ENCODE assay signal across 9 cellular contexts in the genomic region with DNA sequence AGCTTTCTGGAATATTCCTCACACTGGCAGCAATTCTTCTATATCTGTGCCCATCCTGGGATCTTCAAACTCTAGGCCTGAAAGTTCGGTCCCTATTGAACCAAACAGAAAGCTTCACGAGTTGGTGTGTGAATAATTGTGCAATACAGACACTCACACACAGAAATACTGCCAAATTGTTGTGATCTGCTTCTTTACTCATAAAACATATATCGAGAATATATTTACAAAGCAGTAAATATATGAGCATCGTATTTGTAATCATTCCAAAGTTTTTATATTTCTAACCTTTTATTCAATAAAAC. TPM values are rescaled to one million over a fixed set of nuclear protein-coding genes. Genes with fewer than 3 reads are reported as not detected.
DNase-seq lines count a peak whose midpoint lies in the region; ATAC-seq, FAIRE-seq and TF ChIP-seq lines count a peak whose summit lies in the region.
"Had no signal": no experiment of that assay in that cellular context is flagged by ENCODE, and none has a peak within 500 bp of the region (broad histone marks: within the 10 kb centered on the region; RNA-seq: fewer than 3 reads in every experiment).

No MANE protein-coding gene starts in this region.

- H4K8ac ChIP-seq in IMR-90 (ENCODE audit: low read depth in 2 of 2, low read length in 2 of 2) = no peak overlapping the region

- CTCF ChIA-PET in A549 (lab: Yijun Ruan, JAX) (interaction anchor here (0.8 to 1.0 kb wide), 2 partner anchors 13 to 207 kb away, joined by 3 to 4 read pairs; no protein-coding TSS in a partner anchor), IMR-90 (lab: Yijun Ruan, JAX) (interaction anchor here (1.0 kb wide), 1 partner anchor 258 kb away, joined by 3 read pairs; no protein-coding TSS in a partner anchor)

- H3K56ac ChIP-seq in IMR-90 (ENCODE audit: extremely low read depth, insufficient read depth, low read length) = no peak overlapping the region

- no peaks in the 10 kb centered on the region for H4K20me1 ChIP-seq in IMR-90 (ENCODE audit: insufficient read depth, low read length)

- no peak overlapping the region for H2BK20ac ChIP-seq in IMR-90 (ENCODE audit: low read depth, low read length)

- H2AK5ac ChIP-seq in IMR-90 (ENCODE audit: low read depth, low read length) = no peak overlapping the region

- H3K4me3 ChIP-seq in A549 (no peak overlapping the region), IMR-90 (ENCODE audit: insufficient read depth, low read depth, low read length) (no peak overlapping the region)

- TF ChIP-seq CTCF in A549 (IDR thresholded peaks at IDR 0.05) (no peak; the same call in none of the 3 replicates), IMR-90 (conservative IDR thresholded peaks at IDR 0.05; ENCODE audit: low read depth, low read length) (no peak), VCaP (conservative IDR thresholded peaks at IDR 0.05) (peak; percentile 13; the same call in 1 of the 2 replicates), GM13976 (IDR thresholded peaks at IDR 0.05; ENCODE audit: borderline replicate concordance, control extremely low read depth, extremely low read depth, insufficient read depth, missing control alignments) (no peak)

- no peak overlapping the region for H3K4ac ChIP-seq in IMR-90 (ENCODE audit: low read depth, low read length)

- no peak overlapping the region for H2BK120ac ChIP-seq in IMR-90 (ENCODE audit: low read depth, low read length)

- H3K23ac ChIP-seq in IMR-90 (ENCODE audit: low read depth, low read length) = no peak overlapping the region

- no peak overlapping the region for H3K14ac ChIP-seq in IMR-90 (replicated peaks; ENCODE audit: low read depth, low read length)

- no peak overlapping the region for H2AK9ac ChIP-seq in IMR-90 (replicated peaks; ENCODE audit: low read depth, low read length, poor library complexity)

- WGBS in A549 (ENCODE audit: missing lambda C conversion rate) = 29% methylated on average over 4 of the region's 4 CpGs
- no CpG with 5 or more reads among the region's 4 CpGs for WGBS in IMR-90 (ENCODE audit: extremely low coverage in 2 of 2, insufficient read length in 1 of 2), 2 experiments

- POLR2A ChIA-PET in A549 (lab: Yijun Ruan, JAX) = no interaction called here
- POLR2A ChIA-PET in IMR-90 (lab: Charles Lee; ENCODE audit: unreplicated experiment) = no interaction called here

- no peaks in the 10 kb centered on the region for H3K79me1 ChIP-seq in IMR-90 (ENCODE audit: low read depth in 1 of 2, low read length in 2 of 2)

- no peak overlapping the region for H3K18ac ChIP-seq in IMR-90 (ENCODE audit: low read depth, low read length)

- H3K4me1 ChIP-seq in A549 (peaks cover 6% of the 10 kb centered on the region; the same call in 1 of the 3 replicates), IMR-90 (ENCODE audit: control insufficient read depth, insufficient read depth, low read length) (no peaks in the 10 kb centered on the region)

- H3K9me1 ChIP-seq in IMR-90 (ENCODE audit: insufficient read depth, low read length) = no peaks in the 10 kb centered on the region

- no peak overlapping the region for H2BK15ac ChIP-seq in IMR-90 (ENCODE audit: low read depth, low read length)

- H3K27ac ChIP-seq in A549 (no peak overlapping the region), IMR-90 (ENCODE audit: insufficient read depth, low read length) (no peak overlapping the region), VCaP (no peak overlapping the region)

- no peak for FAIRE-seq in A549 (lab: Jason Lieb, UNC)

- TF ChIP-seq RAD21 in A549 (conservative IDR thresholded peaks at IDR 0.05 in 1 of 2, IDR thresholded peaks at IDR 0.05 in 1 of 2) = no peak
- TF ChIP-seq RAD21 in IMR-90 (IDR thresholded peaks at IDR 0.05; ENCODE audit: low read length) = no peak

- H3K9me3 ChIP-seq in A549 = no peaks in the 10 kb centered on the region
- H3K9me3 ChIP-seq in IMR-90 (ENCODE audit: control insufficient read depth, insufficient read depth, low read length) = no peaks in the 10 kb centered on the region

- no peak overlapping the region for H3K4me2 ChIP-seq in A549
- no peak overlapping the region for H3K4me2 ChIP-seq in IMR-90 (ENCODE audit: low read depth, low read length)

- H2AFZ ChIP-seq in IMR-90 (replicated peaks; ENCODE audit: low read length, poor library complexity) = no peak overlapping the region

- ATAC-seq in A549 (no peak), GM18867 (IDR thresholded peaks at IDR 0.05; ENCODE audit: unreplicated experiment) (peak; percentile 18), IMR-90 (ENCODE audit: low read depth) (no peak), HG03460 (IDR thresholded peaks at IDR 0.05; ENCODE audit: unreplicated experiment) (no peak)

- no peak overlapping the region for H3K9ac ChIP-seq in IMR-90 (ENCODE audit: low read depth, low read length)

- H2BK5ac ChIP-seq in IMR-90 (ENCODE audit: low read depth, low read length, poor library complexity, severe bottlenecking) = no peak overlapping the region

- dilution Hi-C loops in IMR-90 (cut with HindIII; ENCODE audit: low sequenced_read_pairs, unreplicated experiment) = no loop called here

- H3K27me3 ChIP-seq in IMR-90 (ENCODE audit: control insufficient read depth, insufficient read depth, low read length) = peaks cover 4% of the 10 kb centered on the region

- intact Hi-C loops in IMR-90 (cut with micrococcal nuclease) = loop anchor here (1.0 to 10.0 kb wide), 2 partner anchors 207 to 1093 kb away; no protein-coding TSS in a partner anchor

- no TSS peak for BruUV-seq in IMR-90 (replicated peaks; lab: Mats Ljungman, UMichigan)

- H3K36me3 ChIP-seq in IMR-90 (ENCODE audit: control insufficient read depth, insufficient read depth, low read length) = no peaks in the 10 kb centered on the region

- TF ChIP-seq EP300 in A549 (IDR thresholded peaks at IDR 0.05) = no peak

- no peak overlapping the region for H4K5ac ChIP-seq in IMR-90 (ENCODE audit: low read depth, low read length)

- in situ Hi-C loops in IMR-90 (cut with MboI; ENCODE audit: low sequenced_read_pairs) (loop anchor here (10.0 kb wide), 1 partner anchor 203 kb away; no protein-coding TSS in a partner anchor), GM13976 (cut with MboI; ENCODE audit: low sequenced_read_pairs, unreplicated experiment) (loop anchor here (25.0 kb wide), 1 partner anchor 196 kb away; no protein-coding TSS in a partner anchor)

- no peak for TF ChIP-seq POLR2A in A549 (IDR thresholded peaks at IDR 0.05; ENCODE audit: low read length)
- no peak for TF ChIP-seq POLR2A in IMR-90 (IDR thresholded peaks at IDR 0.05; ENCODE audit: low read depth, low read length)

- H4K91ac ChIP-seq in IMR-90 (ENCODE audit: insufficient read depth, low read depth, low read length) = no peak overlapping the region

- DNase-seq in A549 (ENCODE audit: low read depth in 1 of 2, low spot score in 1 of 2) (no peak), IMR-90 (no peak), NCI-H748 treated with DMSO at 0.1 percent for 48 hours (lab: John Stamatoyannopoulos, UW) (no peak), GM13976 (ENCODE audit: low spot score) (no peak), NCI-H187 (lab: John Stamatoyannopoulos, UW) (no peak)
- DNase-seq: DMS153 had no signal

TF ChIP-seq in A549, 52 proteins besides CTCF, POLR2A, EP300 and RAD21:
- TF ChIP-seq CEBPB (IDR thresholded peaks at IDR 0.05) (peak; percentile 56 to 62; a peak in 2 of 4 replicates), ZFP36 (IDR thresholded peaks at IDR 0.05; ENCODE audit: borderline replicate concordance, partially characterized antibody) (no peak), HEYL (CRISPR knock-in tag; IDR thresholded peaks at IDR 0.05) (no peak)

TF ChIP-seq in IMR-90, 13 proteins besides CTCF, POLR2A, EP300 and RAD21:
- peak; percentile 78 for TF ChIP-seq CEBPB (IDR thresholded peaks at IDR 0.05; ENCODE audit: low read depth, low read length)
- TF ChIP-seq MAFK (IDR thresholded peaks at IDR 0.05; ENCODE audit: low read depth, low read length) = no peak
- TF ChIP-seq BHLHE40 (IDR thresholded peaks at IDR 0.05; ENCODE audit: low read depth, low read length) = no peak
- TF ChIP-seq SMC3 (IDR thresholded peaks at IDR 0.05; ENCODE audit: low read depth, low read length) = no peak

RNA-seq across cellular contexts. Expression of gene BEX4, which starts 56.6 kb away (rescaled TPM):
- 1.7 and 2.4 TPM in 2 replicates for polyA plus RNA-seq in A549 (2011; rRNA removed)
- 0.40 and 0.56 TPM in 2 replicates for polyA plus RNA-seq in A549 (2012; cell fraction: cytosol; rRNA removed)
- 0.12 and 0.13 TPM in 2 replicates for polyA plus RNA-seq in A549 (2012; cell fraction: nucleus; rRNA removed)
- 0.51 to 0.85 TPM (median 0.75 TPM) in 3 replicates for polyA plus RNA-seq in A549 (2017; fragmentation: RNase III; extraction: RNeasy Plus Mini Kit Qiagen cat#74134 plus additional on column Dnase treatment)
- polyA minus RNA-seq in A549 (2011; rRNA and poly(A)+ RNA removed) = not detected in 2 replicates
- 0.54 and 3.3 TPM in 2 replicates for total RNA-seq in IMR-90 (2012; rRNA removed)
- 4.5 and 6.8 TPM in 2 replicates for polyA plus RNA-seq in IMR-90 (2012; rRNA removed)
- 0.99 and 2.0 TPM in 2 replicates for polyA plus RNA-seq in IMR-90 (2012; cell fraction: cytosol; rRNA removed)
- 0.36 and 3.7 TPM in 2 replicates for polyA plus RNA-seq in IMR-90 (2012; cell fraction: nucleus; rRNA removed; ENCODE audit: low replicate concordance)
